Comparison of ENCODE assay signal across 2 cellular contexts in the genomic region with DNA sequence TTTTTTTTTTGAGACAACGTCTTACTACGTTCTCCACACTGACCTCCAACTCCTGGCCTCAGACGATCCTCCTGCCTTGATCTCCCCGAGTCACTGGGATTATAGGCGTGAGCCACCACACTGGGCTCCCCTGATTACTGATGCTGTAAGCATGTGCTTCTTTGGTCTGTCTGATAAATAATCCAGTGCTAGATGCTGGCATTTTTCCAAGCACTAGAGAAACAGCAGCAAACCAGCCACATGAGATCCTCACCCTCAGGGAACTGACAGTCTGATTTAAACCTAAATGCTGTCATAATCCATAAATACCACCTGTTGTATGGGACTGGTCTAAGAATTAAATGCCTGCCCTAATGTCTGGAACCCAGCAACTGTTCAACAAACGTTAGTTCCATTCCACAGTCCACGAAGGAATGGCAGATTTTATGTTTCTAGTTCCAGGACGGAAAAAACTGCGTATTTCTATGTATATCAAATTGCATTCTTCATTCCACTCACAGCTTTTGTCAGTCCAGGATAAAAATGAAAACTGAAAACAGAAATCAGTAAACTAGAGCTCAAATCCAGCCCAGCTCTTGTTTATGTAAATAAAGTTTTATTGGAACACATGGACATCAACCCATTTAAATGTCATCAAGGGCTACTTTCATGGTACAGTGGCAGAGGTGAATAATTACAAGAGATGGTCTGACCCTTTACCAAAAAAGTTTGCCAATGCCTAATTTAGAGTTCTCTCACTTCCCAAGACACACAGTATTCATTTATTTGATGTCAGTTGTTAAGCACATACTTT.
TF ChIP-seq lines count a peak whose summit lies in the region.

No MANE protein-coding gene starts in this region.

TF ChIP-seq in HCT116, 20 proteins besides CTCF, POLR2A, EP300 and RAD21:
- no peak for TF ChIP-seq EZH2phosphoT487 (IDR thresholded peaks at IDR 0.05; ENCODE audit: borderline replicate concordance)
- TF ChIP-seq EGR1 (IDR thresholded peaks at IDR 0.05; ENCODE audit: low read depth) = no peak
- TF ChIP-seq POLR2AphosphoS5 (IDR thresholded peaks at IDR 0.05; ENCODE audit: low read depth, low read length) = no peak
- no peak for TF ChIP-seq ZFX (IDR thresholded peaks at IDR 0.05)
- no peak for TF ChIP-seq SP1 (IDR thresholded peaks at IDR 0.05; ENCODE audit: low read depth)
- no peak for TF ChIP-seq EZH2 (IDR thresholded peaks at IDR 0.05)
- no peak for TF ChIP-seq SIN3A (IDR thresholded peaks at IDR 0.05; ENCODE audit: low read depth)
- no peak for TF ChIP-seq ELF1 (IDR thresholded peaks at IDR 0.05; ENCODE audit: borderline replicate concordance, low read depth)
- TF ChIP-seq SRF (IDR thresholded peaks at IDR 0.05; ENCODE audit: low read depth) = no peak
- no peak for TF ChIP-seq YY1 (IDR thresholded peaks at IDR 0.05; ENCODE audit: extremely low read depth, insufficient replicate concordance, low read depth, low read length)
- no peak for TF ChIP-seq ZNF274 (IDR thresholded peaks at IDR 0.05; ENCODE audit: low read depth, low read length)
- TF ChIP-seq TCF7L2 (IDR thresholded peaks at IDR 0.05; ENCODE audit: borderline replicate concordance, extremely low read depth, insufficient read depth, insufficient read length) = no peak
- no peak for TF ChIP-seq CBX3 (IDR thresholded peaks at IDR 0.05; ENCODE audit: low read depth)
- no peak for TF ChIP-seq FOSL1 (IDR thresholded peaks at IDR 0.05; ENCODE audit: low read depth)
- TF ChIP-seq, protein P1, sequence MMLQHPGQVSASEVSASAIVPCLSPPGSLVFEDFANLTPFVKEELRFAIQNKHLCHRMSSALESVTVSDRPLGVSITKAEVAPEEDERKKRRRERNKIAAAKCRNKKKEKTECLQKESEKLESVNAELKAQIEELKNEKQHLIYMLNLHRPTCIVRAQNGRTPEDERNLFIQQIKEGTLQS (IDR thresholded peaks at IDR 0.05) = no peak
- no peak for TF ChIP-seq MAX (IDR thresholded peaks at IDR 0.05)
- TF ChIP-seq JUND (IDR thresholded peaks at IDR 0.05) = no peak

TF ChIP-seq in GM12878, 131 proteins besides CTCF, POLR2A, EP300 and RAD21:
- TF ChIP-seq STAT3 (IDR thresholded peaks at IDR 0.05; ENCODE audit: low read depth, low read length) (no peak), ZBTB40 (IDR thresholded peaks at IDR 0.05; ENCODE audit: borderline replicate concordance) (peak; percentile 60)
TF ChIP-seq in GM12878: peak in this region for 1.
